1 cellular context compared by ENCODE assay signal in the genomic region with DNA sequence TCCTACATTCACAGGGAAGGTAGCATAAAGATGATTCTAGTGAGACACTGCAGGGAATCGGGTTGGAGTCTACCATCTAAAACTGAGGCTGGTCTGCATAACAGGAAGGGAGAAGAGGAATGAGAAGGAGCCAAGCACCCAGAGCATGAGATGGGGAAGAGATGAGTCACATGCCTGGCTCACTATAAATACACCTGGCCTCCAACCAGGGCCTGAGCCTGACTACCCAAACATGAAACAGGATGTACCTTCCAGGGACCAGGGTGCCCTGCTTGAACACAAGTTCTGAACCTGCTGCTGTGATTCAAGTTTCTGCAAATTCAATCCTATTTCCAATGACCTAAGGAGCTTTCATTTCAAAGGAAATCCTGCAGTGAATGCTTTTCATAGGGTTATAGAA.
TF ChIP-seq lines count a peak whose summit lies in the region.

No MANE protein-coding gene starts in this region.

TF ChIP-seq in GM23338, 12 proteins besides CTCF, POLR2A, EP300 and RAD21 (continued from another document):
- TF ChIP-seq, protein P1, sequence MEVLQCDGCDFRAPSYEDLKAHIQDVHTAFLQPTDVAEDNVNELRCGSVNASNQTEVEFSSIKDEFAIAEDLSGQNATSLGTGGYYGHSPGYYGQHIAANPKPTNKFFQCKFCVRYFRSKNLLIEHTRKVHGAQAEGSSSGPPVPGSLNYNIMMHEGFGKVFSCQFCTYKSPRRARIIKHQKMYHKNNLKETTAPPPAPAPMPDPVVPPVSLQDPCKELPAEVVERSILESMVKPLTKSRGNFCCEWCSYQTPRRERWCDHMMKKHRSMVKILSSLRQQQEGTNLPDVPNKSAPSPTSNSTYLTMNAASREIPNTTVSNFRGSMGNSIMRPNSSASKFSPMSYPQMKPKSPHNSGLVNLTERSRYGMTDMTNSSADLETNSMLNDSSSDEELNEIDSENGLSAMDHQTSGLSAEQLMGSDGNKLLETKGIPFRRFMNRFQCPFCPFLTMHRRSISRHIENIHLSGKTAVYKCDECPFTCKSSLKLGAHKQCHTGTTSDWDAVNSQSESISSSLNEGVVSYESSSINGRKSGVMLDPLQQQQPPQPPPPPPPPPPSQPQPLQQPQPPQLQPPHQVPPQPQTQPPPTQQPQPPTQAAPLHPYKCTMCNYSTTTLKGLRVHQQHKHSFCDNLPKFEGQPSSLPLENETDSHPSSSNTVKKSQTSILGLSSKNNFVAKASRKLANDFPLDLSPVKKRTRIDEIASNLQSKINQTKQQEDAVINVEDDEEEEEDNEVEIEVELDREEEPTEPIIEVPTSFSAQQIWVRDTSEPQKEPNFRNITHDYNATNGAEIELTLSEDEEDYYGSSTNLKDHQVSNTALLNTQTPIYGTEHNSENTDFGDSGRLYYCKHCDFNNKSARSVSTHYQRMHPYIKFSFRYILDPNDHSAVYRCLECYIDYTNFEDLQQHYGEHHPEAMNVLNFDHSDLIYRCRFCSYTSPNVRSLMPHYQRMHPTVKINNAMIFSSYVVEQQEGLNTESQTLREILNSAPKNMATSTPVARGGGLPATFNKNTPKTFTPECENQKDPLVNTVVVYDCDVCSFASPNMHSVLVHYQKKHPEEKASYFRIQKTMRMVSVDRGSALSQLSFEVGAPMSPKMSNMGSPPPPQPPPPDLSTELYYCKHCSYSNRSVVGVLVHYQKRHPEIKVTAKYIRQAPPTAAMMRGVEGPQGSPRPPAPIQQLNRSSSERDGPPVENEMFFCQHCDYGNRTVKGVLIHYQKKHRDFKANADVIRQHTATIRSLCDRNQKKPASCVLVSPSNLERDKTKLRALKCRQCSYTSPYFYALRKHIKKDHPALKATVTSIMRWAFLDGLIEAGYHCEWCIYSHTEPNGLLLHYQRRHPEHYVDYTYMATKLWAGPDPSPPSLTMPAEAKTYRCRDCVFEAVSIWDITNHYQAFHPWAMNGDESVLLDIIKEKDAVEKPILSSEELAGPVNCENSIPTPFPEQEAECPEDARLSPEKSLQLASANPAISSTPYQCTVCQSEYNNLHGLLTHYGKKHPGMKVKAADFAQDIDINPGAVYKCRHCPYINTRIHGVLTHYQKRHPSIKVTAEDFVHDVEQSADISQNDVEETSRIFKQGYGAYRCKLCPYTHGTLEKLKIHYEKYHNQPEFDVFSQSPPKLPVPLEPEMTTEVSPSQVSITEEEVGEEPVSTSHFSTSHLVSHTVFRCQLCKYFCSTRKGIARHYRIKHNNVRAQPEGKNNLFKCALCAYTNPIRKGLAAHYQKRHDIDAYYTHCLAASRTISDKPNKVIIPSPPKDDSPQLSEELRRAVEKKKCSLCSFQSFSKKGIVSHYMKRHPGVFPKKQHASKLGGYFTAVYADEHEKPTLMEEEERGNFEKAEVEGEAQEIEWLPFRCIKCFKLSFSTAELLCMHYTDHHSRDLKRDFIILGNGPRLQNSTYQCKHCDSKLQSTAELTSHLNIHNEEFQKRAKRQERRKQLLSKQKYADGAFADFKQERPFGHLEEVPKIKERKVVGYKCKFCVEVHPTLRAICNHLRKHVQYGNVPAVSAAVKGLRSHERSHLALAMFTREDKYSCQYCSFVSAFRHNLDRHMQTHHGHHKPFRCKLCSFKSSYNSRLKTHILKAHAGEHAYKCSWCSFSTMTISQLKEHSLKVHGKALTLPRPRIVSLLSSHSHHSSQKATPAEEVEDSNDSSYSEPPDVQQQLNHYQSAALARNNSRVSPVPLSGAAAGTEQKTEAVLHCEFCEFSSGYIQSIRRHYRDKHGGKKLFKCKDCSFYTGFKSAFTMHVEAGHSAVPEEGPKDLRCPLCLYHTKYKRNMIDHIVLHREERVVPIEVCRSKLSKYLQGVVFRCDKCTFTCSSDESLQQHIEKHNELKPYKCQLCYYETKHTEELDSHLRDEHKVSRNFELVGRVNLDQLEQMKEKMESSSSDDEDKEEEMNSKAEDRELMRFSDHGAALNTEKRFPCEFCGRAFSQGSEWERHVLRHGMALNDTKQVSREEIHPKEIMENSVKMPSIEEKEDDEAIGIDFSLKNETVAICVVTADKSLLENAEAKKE (CRISPR knock-in tag; IDR thresholded peaks at IDR 0.05): no peak
- TF ChIP-seq, protein P2, sequence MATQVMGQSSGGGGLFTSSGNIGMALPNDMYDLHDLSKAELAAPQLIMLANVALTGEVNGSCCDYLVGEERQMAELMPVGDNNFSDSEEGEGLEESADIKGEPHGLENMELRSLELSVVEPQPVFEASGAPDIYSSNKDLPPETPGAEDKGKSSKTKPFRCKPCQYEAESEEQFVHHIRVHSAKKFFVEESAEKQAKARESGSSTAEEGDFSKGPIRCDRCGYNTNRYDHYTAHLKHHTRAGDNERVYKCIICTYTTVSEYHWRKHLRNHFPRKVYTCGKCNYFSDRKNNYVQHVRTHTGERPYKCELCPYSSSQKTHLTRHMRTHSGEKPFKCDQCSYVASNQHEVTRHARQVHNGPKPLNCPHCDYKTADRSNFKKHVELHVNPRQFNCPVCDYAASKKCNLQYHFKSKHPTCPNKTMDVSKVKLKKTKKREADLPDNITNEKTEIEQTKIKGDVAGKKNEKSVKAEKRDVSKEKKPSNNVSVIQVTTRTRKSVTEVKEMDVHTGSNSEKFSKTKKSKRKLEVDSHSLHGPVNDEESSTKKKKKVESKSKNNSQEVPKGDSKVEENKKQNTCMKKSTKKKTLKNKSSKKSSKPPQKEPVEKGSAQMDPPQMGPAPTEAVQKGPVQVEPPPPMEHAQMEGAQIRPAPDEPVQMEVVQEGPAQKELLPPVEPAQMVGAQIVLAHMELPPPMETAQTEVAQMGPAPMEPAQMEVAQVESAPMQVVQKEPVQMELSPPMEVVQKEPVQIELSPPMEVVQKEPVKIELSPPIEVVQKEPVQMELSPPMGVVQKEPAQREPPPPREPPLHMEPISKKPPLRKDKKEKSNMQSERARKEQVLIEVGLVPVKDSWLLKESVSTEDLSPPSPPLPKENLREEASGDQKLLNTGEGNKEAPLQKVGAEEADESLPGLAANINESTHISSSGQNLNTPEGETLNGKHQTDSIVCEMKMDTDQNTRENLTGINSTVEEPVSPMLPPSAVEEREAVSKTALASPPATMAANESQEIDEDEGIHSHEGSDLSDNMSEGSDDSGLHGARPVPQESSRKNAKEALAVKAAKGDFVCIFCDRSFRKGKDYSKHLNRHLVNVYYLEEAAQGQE (IDR thresholded peaks at IDR 0.05; ENCODE audit: unreplicated experiment): no peak
- TF ChIP-seq EZH2phosphoT487 (IDR thresholded peaks at IDR 0.05; ENCODE audit: unreplicated experiment) (no peak), NANOG (IDR thresholded peaks at IDR 0.05; ENCODE audit: borderline replicate concordance) (no peak), EZH2 (IDR thresholded peaks at IDR 0.05; ENCODE audit: low read depth, unreplicated experiment) (no peak)
